ENCODE assay signal across 2 cellular contexts in the genomic region with DNA sequence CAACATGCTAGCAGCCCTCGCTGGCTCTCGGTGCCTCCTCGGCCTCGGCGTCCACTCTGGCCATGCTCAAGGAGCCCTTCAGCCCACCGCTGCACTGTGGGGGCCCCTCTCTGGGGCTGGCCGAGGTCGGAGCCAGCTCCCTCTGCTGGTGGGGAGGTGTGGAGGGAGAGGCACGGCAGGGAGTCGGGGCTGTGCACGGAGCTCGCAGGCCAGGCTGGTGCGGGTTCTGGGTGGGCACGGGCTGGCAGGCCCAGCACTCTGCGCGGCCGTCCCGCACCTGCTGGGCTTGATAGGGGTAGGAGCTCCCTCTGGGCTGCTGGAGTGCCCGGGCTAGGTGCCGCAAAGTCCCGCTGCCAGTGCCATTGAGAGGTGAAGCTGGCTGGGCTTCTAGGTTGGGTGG.
TF ChIP-seq lines count a peak whose summit lies in the region.

No MANE protein-coding gene starts in this region.

TF ChIP-seq in WTC11, 78 proteins besides CTCF, POLR2A, EP300 and RAD21 (continued from another document):
- TF ChIP-seq, protein P1, sequence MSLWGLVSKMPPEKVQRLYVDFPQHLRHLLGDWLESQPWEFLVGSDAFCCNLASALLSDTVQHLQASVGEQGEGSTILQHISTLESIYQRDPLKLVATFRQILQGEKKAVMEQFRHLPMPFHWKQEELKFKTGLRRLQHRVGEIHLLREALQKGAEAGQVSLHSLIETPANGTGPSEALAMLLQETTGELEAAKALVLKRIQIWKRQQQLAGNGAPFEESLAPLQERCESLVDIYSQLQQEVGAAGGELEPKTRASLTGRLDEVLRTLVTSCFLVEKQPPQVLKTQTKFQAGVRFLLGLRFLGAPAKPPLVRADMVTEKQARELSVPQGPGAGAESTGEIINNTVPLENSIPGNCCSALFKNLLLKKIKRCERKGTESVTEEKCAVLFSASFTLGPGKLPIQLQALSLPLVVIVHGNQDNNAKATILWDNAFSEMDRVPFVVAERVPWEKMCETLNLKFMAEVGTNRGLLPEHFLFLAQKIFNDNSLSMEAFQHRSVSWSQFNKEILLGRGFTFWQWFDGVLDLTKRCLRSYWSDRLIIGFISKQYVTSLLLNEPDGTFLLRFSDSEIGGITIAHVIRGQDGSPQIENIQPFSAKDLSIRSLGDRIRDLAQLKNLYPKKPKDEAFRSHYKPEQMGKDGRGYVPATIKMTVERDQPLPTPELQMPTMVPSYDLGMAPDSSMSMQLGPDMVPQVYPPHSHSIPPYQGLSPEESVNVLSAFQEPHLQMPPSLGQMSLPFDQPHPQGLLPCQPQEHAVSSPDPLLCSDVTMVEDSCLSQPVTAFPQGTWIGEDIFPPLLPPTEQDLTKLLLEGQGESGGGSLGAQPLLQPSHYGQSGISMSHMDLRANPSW (CRISPR knock-in tag; conservative IDR thresholded peaks at IDR 0.05; ENCODE audit: low read depth) = no peak
- TF ChIP-seq, protein P2, sequence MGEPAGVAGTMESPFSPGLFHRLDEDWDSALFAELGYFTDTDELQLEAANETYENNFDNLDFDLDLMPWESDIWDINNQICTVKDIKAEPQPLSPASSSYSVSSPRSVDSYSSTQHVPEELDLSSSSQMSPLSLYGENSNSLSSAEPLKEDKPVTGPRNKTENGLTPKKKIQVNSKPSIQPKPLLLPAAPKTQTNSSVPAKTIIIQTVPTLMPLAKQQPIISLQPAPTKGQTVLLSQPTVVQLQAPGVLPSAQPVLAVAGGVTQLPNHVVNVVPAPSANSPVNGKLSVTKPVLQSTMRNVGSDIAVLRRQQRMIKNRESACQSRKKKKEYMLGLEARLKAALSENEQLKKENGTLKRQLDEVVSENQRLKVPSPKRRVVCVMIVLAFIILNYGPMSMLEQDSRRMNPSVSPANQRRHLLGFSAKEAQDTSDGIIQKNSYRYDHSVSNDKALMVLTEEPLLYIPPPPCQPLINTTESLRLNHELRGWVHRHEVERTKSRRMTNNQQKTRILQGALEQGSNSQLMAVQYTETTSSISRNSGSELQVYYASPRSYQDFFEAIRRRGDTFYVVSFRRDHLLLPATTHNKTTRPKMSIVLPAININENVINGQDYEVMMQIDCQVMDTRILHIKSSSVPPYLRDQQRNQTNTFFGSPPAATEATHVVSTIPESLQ (CRISPR knock-in tag; IDR thresholded peaks at IDR 0.05) = no peak
- TF ChIP-seq, protein P3, sequence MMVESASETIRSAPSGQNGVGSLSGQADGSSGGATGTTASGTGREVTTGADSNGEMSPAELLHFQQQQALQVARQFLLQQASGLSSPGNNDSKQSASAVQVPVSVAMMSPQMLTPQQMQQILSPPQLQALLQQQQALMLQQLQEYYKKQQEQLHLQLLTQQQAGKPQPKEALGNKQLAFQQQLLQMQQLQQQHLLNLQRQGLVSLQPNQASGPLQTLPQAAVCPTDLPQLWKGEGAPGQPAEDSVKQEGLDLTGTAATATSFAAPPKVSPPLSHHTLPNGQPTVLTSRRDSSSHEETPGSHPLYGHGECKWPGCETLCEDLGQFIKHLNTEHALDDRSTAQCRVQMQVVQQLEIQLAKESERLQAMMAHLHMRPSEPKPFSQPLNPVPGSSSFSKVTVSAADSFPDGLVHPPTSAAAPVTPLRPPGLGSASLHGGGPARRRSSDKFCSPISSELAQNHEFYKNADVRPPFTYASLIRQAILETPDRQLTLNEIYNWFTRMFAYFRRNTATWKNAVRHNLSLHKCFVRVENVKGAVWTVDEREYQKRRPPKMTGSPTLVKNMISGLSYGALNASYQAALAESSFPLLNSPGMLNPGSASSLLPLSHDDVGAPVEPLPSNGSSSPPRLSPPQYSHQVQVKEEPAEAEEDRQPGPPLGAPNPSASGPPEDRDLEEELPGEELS (CRISPR knock-in tag; IDR thresholded peaks at IDR 0.05) = no peak
- TF ChIP-seq NFE2L1 (CRISPR knock-in tag; IDR thresholded peaks at IDR 0.05) (no peak), RELA (CRISPR knock-in tag; IDR thresholded peaks at IDR 0.05; ENCODE audit: borderline replicate concordance) (no peak)

TF ChIP-seq in neural cell, 6 proteins besides CTCF, POLR2A, EP300 and RAD21:
- TF ChIP-seq, protein P4, sequence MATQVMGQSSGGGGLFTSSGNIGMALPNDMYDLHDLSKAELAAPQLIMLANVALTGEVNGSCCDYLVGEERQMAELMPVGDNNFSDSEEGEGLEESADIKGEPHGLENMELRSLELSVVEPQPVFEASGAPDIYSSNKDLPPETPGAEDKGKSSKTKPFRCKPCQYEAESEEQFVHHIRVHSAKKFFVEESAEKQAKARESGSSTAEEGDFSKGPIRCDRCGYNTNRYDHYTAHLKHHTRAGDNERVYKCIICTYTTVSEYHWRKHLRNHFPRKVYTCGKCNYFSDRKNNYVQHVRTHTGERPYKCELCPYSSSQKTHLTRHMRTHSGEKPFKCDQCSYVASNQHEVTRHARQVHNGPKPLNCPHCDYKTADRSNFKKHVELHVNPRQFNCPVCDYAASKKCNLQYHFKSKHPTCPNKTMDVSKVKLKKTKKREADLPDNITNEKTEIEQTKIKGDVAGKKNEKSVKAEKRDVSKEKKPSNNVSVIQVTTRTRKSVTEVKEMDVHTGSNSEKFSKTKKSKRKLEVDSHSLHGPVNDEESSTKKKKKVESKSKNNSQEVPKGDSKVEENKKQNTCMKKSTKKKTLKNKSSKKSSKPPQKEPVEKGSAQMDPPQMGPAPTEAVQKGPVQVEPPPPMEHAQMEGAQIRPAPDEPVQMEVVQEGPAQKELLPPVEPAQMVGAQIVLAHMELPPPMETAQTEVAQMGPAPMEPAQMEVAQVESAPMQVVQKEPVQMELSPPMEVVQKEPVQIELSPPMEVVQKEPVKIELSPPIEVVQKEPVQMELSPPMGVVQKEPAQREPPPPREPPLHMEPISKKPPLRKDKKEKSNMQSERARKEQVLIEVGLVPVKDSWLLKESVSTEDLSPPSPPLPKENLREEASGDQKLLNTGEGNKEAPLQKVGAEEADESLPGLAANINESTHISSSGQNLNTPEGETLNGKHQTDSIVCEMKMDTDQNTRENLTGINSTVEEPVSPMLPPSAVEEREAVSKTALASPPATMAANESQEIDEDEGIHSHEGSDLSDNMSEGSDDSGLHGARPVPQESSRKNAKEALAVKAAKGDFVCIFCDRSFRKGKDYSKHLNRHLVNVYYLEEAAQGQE (IDR thresholded peaks at IDR 0.05; ENCODE audit: borderline replicate concordance) = no peak
